Comparison of ENCODE assay signal across 20 cellular contexts in genomic region chr3:17577795-17578520, GRCh38.
DNase-seq lines count a peak whose midpoint lies in the region; FAIRE-seq and TF ChIP-seq lines count a peak whose summit lies in the region.
"Had no signal": no experiment of that assay in that cellular context is flagged by ENCODE, and none has a peak within 500 bp of the region (broad histone marks: within the 10 kb centered on the region; RNA-seq: fewer than 3 reads in every experiment).

No MANE protein-coding gene starts in this region.

- no peak overlapping the region for H2BK15ac ChIP-seq in mesenchymal stem cell (ENCODE audit: low read depth, poor library complexity, severe bottlenecking)

- no peak for TF ChIP-seq CTCF in GM10266 (IDR thresholded peaks at IDR 0.05; ENCODE audit: control insufficient read depth, insufficient read depth, low read depth, missing control alignments)

- no peaks in the 10 kb centered on the region for H3K36me3 ChIP-seq in mesenchymal stem cell (ENCODE audit: control insufficient read depth in 1 of 2, insufficient read depth in 2 of 2, low read depth in 1 of 2, low read length in 2 of 2)
- H3K36me3 ChIP-seq in small intestine (ENCODE audit: control insufficient read depth in 2 of 2, insufficient read depth in 2 of 2, low read length in 2 of 2), result no peaks in the 10 kb centered on the region
- H3K36me3 ChIP-seq: BLaER1, gastrocnemius medialis, lower lobe of right lung had no signal

- no peak overlapping the region for H3K14ac ChIP-seq in mesenchymal stem cell (ENCODE audit: low read length in 2 of 2)

- H3K4ac ChIP-seq in mesenchymal stem cell (ENCODE audit: low read depth in 1 of 2, low read length in 2 of 2), result no peak overlapping the region

- no peak overlapping the region for H3K9ac ChIP-seq in mesenchymal stem cell (ENCODE audit: low read length)
- H3K9ac ChIP-seq: BLaER1 had no signal

- no peaks in the 10 kb centered on the region for H3K4me1 ChIP-seq in mesenchymal stem cell (ENCODE audit: control insufficient read depth, insufficient read depth, low read depth, low read length)
- H3K4me1 ChIP-seq in small intestine (ENCODE audit: control insufficient read depth in 2 of 2, insufficient read depth in 1 of 2, low read depth in 1 of 2, low read length in 1 of 2), result peaks cover 0 to 3% of the 10 kb centered on the region in 2 donors
- H3K4me1 ChIP-seq: gastrocnemius medialis, lower lobe of right lung had no signal

- 71% methylated on average over 3 of the region's 4 CpGs for WGBS in mesenchymal stem cell
- WGBS in small intestine, 3 donors, result 73 to 91% (median 83%) methylated on average over 4 of the region's 4 CpGs

- DNase-seq in GM04503 (ENCODE audit: low read depth) (peak; percentile 29), M059J (ENCODE audit: low read depth) (peak; percentile 5), dermis blood vessel endothelial cell (peak; percentile 40), mesenchymal stem cell (peak; percentile 40), small intestine (no peak), SW480 (ENCODE audit: low spot score) (no peak), GM10266 (ENCODE audit: extremely low spot score) (no peak), NCI-H2196 treated with DMSO at 0.1 percent for 48 hours (lab: John Stamatoyannopoulos, UW; ENCODE audit: unreplicated experiment) (no peak)
- DNase-seq: activated CD4-positive, alpha-beta memory T cell treated with anti-CD3 and anti-CD28 coated beads, Interleukin-2, amount 10 ng/mL, durations not matched to agents 7 days and 5 days; activated naive CD8-positive, alpha-beta T cell treated with anti-CD3 and anti-CD28 coated beads for 36 hours; caudate nucleus; effector CD8-positive, alpha-beta T cell; gastrocnemius medialis; GOT3; lower lobe of right lung; natural killer cell; NCI-H2081; RPMI8226; stimulated activated naive CD4-positive, alpha-beta T cell treated with Interleukin-2 at 50 U/mL for 16 hours had no signal

- H3K79me1 ChIP-seq in mesenchymal stem cell (replicated peaks; ENCODE audit: low read length, poor library complexity, severe bottlenecking), result peaks cover 14% of the 10 kb centered on the region

- no peaks in the 10 kb centered on the region for H3K27me3 ChIP-seq in mesenchymal stem cell (ENCODE audit: control insufficient read depth in 1 of 2, insufficient read depth in 1 of 2, low read length in 2 of 2)
- no peaks in the 10 kb centered on the region for H3K27me3 ChIP-seq in small intestine (ENCODE audit: control insufficient read depth in 2 of 2, insufficient read depth in 2 of 2, low read length in 2 of 2)
- H3K27me3 ChIP-seq: BLaER1, gastrocnemius medialis had no signal

- no peak overlapping the region for H3K4me2 ChIP-seq in mesenchymal stem cell (ENCODE audit: low read length, poor library complexity, severe bottlenecking)
- H3K4me2 ChIP-seq: BLaER1 had no signal

- no peak overlapping the region for H3K27ac ChIP-seq in mesenchymal stem cell (ENCODE audit: low read length, poor library complexity, severe bottlenecking)
- no peak overlapping the region for H3K27ac ChIP-seq in small intestine (ENCODE audit: low read depth in 1 of 2, low read length in 1 of 2)
- H3K27ac ChIP-seq: BLaER1, gastrocnemius medialis, lower lobe of right lung had no signal

- H2BK5ac ChIP-seq in mesenchymal stem cell (ENCODE audit: low read depth, low read length, poor library complexity, severe bottlenecking), result no peak overlapping the region

- no peak overlapping the region for H2AK5ac ChIP-seq in mesenchymal stem cell (ENCODE audit: low read length, severe bottlenecking)

- H2AFZ ChIP-seq in mesenchymal stem cell (ENCODE audit: low read depth, low read length), result no peak overlapping the region

- H2BK120ac ChIP-seq in mesenchymal stem cell (ENCODE audit: low read depth, low read length), result no peak overlapping the region

- FAIRE-seq in small intestine (lab: Jason Lieb, UNC), result no peak

- no peak overlapping the region for H2BK12ac ChIP-seq in mesenchymal stem cell (ENCODE audit: low read length in 2 of 2)

- no peak overlapping the region for H3K23ac ChIP-seq in mesenchymal stem cell (ENCODE audit: low read length in 2 of 2)

- no peak overlapping the region for H4K8ac ChIP-seq in mesenchymal stem cell (ENCODE audit: low read length)

- H3K18ac ChIP-seq in mesenchymal stem cell (ENCODE audit: low read depth in 1 of 2, low read length in 2 of 2), result no peak overlapping the region

- H3K9me3 ChIP-seq in mesenchymal stem cell (ENCODE audit: control insufficient read depth, low read length), result no peaks in the 10 kb centered on the region
- no peaks in the 10 kb centered on the region for H3K9me3 ChIP-seq in small intestine (ENCODE audit: control insufficient read depth, low read depth)
- H3K9me3 ChIP-seq: BLaER1, gastrocnemius medialis, lower lobe of right lung had no signal

- H3K4me3 ChIP-seq in mesenchymal stem cell (ENCODE audit: insufficient read depth in 1 of 2, low read depth in 1 of 2, low read length in 2 of 2) (no peak overlapping the region), small intestine (ENCODE audit: low read depth in 1 of 2, low read length in 2 of 2) (no peak overlapping the region)
- H3K4me3 ChIP-seq: BLaER1, gastrocnemius medialis, lower lobe of right lung had no signal

- H4K91ac ChIP-seq in mesenchymal stem cell (ENCODE audit: low read length), result no peak overlapping the region

Comparison
In these comparisons a context has a peak if more than half of its experiments do, and no peak if none do; other contexts are left out.
1. DNase-seq: peak in GM04503 (single experiment), M059J (single experiment), dermis blood vessel endothelial cell (single experiment) and mesenchymal stem cell (single experiment); none in small intestine (single experiment), SW480 (single experiment), GM10266 (single experiment) and NCI-H2196 treated with DMSO at 0.1 percent for 48 hours (single experiment).